Comparison of ENCODE assay signal across 22 cellular contexts in the genomic region with DNA sequence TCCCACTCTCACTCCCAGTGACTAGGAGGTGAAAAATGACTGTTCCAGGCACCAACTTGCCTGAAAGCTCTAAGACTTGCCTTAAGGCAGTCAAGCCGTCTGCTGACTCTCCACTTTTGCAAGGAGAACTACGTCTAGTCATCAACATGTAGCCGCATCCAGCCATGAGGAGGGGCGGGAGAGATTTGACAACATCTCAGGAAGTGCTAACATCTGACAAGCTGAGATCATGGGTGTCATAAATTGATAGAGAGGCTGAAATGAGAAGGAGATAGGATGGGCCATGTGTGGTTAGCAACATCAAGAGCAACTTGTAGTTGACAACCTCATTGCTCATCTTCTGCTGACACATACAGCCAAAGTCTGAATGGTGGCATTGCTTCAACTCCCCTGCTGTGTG. TPM values are rescaled to one million over a fixed set of nuclear protein-coding genes. Genes with fewer than 3 reads are reported as not detected.
A peak's percentile ranks its signal among the peaks of the same experiment; 100 is the strongest.
DNase-seq lines count a peak whose midpoint lies in the region; ATAC-seq, FAIRE-seq and TF ChIP-seq lines count a peak whose summit lies in the region.
"Had no signal": no experiment of that assay in that cellular context is flagged by ENCODE, and none has a peak within 500 bp of the region (broad histone marks: within the 10 kb centered on the region; RNA-seq: fewer than 3 reads in every experiment).

No MANE protein-coding gene starts in this region.

- TF ChIP-seq RAD21 in K562 (CRISPR knock-in tag; conservative IDR thresholded peaks at IDR 0.05 in 1 of 2, IDR thresholded peaks at IDR 0.05 in 1 of 2): no peak

- no peaks in the 10 kb centered on the region for H3K9me1 ChIP-seq in K562 (ENCODE audit: control insufficient read depth, insufficient read depth, low read length)

- DNase-seq in CD14-positive monocyte (ENCODE audit: low spot score): peak; percentile 73
- DNase-seq in CMK (ENCODE audit: low read depth): peak; percentile 81
- no peak for DNase-seq in K562 (ENCODE audit: extremely low read depth in 1 of 4, low spot score in 3 of 4)
- DNase-seq in lower leg skin (ENCODE audit: low spot score in 2 of 2): peak; percentile 25 to 43
- no peak for DNase-seq in T-helper 9 cell
- no peak for DNase-seq in NCI-H526 (lab: John Stamatoyannopoulos, UW)
- DNase-seq: activated gamma-delta T cell; activated naive CD8-positive, alpha-beta T cell treated with anti-CD3 and anti-CD28 coated beads, Interleukin-2, amount 50 U/mL, for 24 hours; activated T-cell treated with anti-CD3 and anti-CD28 coated beads for 4 hours; cerebellar nuclear complex; HCEC 1CT; KBM-7; NCI-H1105 treated with DMSO at 0.1 percent for 48 hours; NCI-H2081; spleen; stimulated activated CD4-positive, alpha-beta T cell treated with anti-CD3 and anti-CD28 coated beads, Interleukin-2, amount 100 ng/mL, for 48 hours; T-helper 2 cell had no signal

- no peak overlapping the region for H3K27ac ChIP-seq in K562 (ENCODE audit: extremely low read depth, low read depth, low read length)
- H3K27ac ChIP-seq: BLaER1 treated with 17β-estradiol and CSF1 and Interleukin-3, amounts not matched to agents 10 nM and 100 nM; parathyroid adenoma; spleen had no signal

- H3K4me3 ChIP-seq in K562 (no peak overlapping the region), lower leg skin (ENCODE audit: low read depth, poor library complexity, severe bottlenecking) (no peak overlapping the region)
- H3K4me3 ChIP-seq: BLaER1 treated with 17β-estradiol and CSF1 and Interleukin-3, amounts not matched to agents 10 nM and 100 nM; spleen had no signal

- H2AFZ ChIP-seq in K562 (ENCODE audit: low read depth, low read length): no peak overlapping the region
- H2AFZ ChIP-seq: parathyroid adenoma had no signal

- peaks cover 0 to 6% (median 3%) of the 10 kb centered on the region in 3 donors for H3K27me3 Mint-ChIP-seq in CD14-positive monocyte (ENCODE audit: low read depth in 3 of 3)

- TF ChIP-seq CTCF in CD14-positive monocyte (IDR thresholded peaks at IDR 0.05): no peak
- TF ChIP-seq CTCF in K562 (IDR thresholded peaks at IDR 0.05 in 2 of 3, conservative IDR thresholded peaks at IDR 0.05 in 1 of 3; ENCODE audit: insufficient read depth in 2 of 3, low read depth in 1 of 3, low read length in 3 of 3): no peak
- TF ChIP-seq CTCF in lower leg skin (IDR thresholded peaks at IDR 0.05): no peak

- H4K20me1 ChIP-seq in K562 (replicated peaks; ENCODE audit: control insufficient read depth, insufficient read depth, low read length): no peaks in the 10 kb centered on the region
- H4K20me1 ChIP-seq: BLaER1 treated with 17β-estradiol and CSF1 and Interleukin-3, amounts not matched to agents 10 nM and 100 nM had no signal

- peaks cover 40 to 68% of the 10 kb centered on the region in 2 experiments for H3K27me3 ChIP-seq in K562 (ENCODE audit: control insufficient read depth in 2 of 2, insufficient read depth in 2 of 2, low read length in 2 of 2)
- H3K27me3 ChIP-seq: BLaER1 treated with 17β-estradiol and CSF1 and Interleukin-3, amounts not matched to agents 10 nM and 100 nM had no signal

- peaks cover 14 to 20% (median 17%) of the 10 kb centered on the region in 7 donors for H3K9me3 Mint-ChIP-seq in CD14-positive monocyte

- no peak for FAIRE-seq in K562 (lab: Jason Lieb, UNC)
- FAIRE-seq: GM18507, islet of Langerhans had no signal

- POLR2A ChIA-PET in K562 (lab: Yijun Ruan, JAX): interaction anchor here (1.7 kb wide), 1 partner anchor 9 kb away, joined by 4 read pairs; no protein-coding TSS in a partner anchor

- no peak overlapping the region for H3K27ac Mint-ChIP-seq in CD14-positive monocyte
- H3K27ac Mint-ChIP-seq: activated naive CD8-positive, alpha-beta T cell treated with anti-CD3 and anti-CD28 coated beads, Interleukin-2, amount 50 U/mL, for 24 hours had no signal

- TF ChIP-seq POLR2A in K562 (conservative IDR thresholded peaks at IDR 0.05) (no peak), lower leg skin (IDR thresholded peaks at IDR 0.05) (no peak)

- no TSS peak for BruUV-seq in K562 (replicated peaks; lab: Mats Ljungman, UMichigan)

- TF ChIP-seq EP300 in K562 (IDR thresholded peaks at IDR 0.05; ENCODE audit: low read length): no peak

- CTCF ChIA-PET in K562 (lab: Yijun Ruan, JAX; ENCODE audit: low intra/inter-chr PET ratio): no interaction called here

- intact Hi-C loops in CD14-positive monocyte (cut with micrococcal nuclease): loop anchor here in 1 of 2 donors (10.0 kb wide), 1 partner anchor 45 kb away; the partner anchor contains the start of gene HIPK2
- intact Hi-C loops in K562 (cut with micrococcal nuclease): loop anchor here (5.0 kb wide), 1 partner anchor 182 kb away; no protein-coding TSS in a partner anchor
- intact Hi-C loops in lower leg skin (cut with DNase I; ENCODE audit: low total_unique reads): no loop called here

- no peak overlapping the region for H3K9ac ChIP-seq in K562 (ENCODE audit: insufficient read depth in 1 of 2, low read depth in 2 of 2, low read length in 2 of 2)
- H3K9ac ChIP-seq: BLaER1 treated with 17β-estradiol and CSF1 and Interleukin-3, amounts not matched to agents 10 nM and 100 nM; parathyroid adenoma had no signal

- H3K36me3 ChIP-seq in K562 (ENCODE audit: control insufficient read depth, insufficient read depth, low read length): no peaks in the 10 kb centered on the region
- H3K36me3 ChIP-seq: BLaER1 treated with 17β-estradiol and CSF1 and Interleukin-3, amounts not matched to agents 10 nM and 100 nM; spleen had no signal

- H3K4me1 ChIP-seq in K562 (replicated peaks in 1 of 2; ENCODE audit: control insufficient read depth in 2 of 2, insufficient read depth in 2 of 2, low read length in 2 of 2): peaks cover 4 to 5% of the 10 kb centered on the region in 2 experiments; a peak in 3 of 5 replicates
- H3K4me1 ChIP-seq: parathyroid adenoma, spleen had no signal

- H3K4me2 ChIP-seq in K562 (ENCODE audit: insufficient read depth, low read length): no peak overlapping the region

- H3K79me2 ChIP-seq in K562 (ENCODE audit: control insufficient read depth, insufficient read depth, low read length): no peaks in the 10 kb centered on the region
- H3K79me2 ChIP-seq: parathyroid adenoma had no signal

- H3K9me3 ChIP-seq in K562 (replicated peaks; ENCODE audit: control insufficient read depth, insufficient read depth, low read depth, low read length): no peaks in the 10 kb centered on the region; the same call in none of the 2 replicates

- H3K4me1 Mint-ChIP-seq in CD14-positive monocyte: no peaks in the 10 kb centered on the region
- H3K4me1 Mint-ChIP-seq: activated naive CD8-positive, alpha-beta T cell treated with anti-CD3 and anti-CD28 coated beads, Interleukin-2, amount 50 U/mL, for 24 hours had no signal

- H3K36me3 Mint-ChIP-seq in CD14-positive monocyte: peaks cover 0 to 2% of the 10 kb centered on the region in 2 donors

- ATAC-seq in K562 (no peak), GM19397 (IDR thresholded peaks at IDR 0.05; ENCODE audit: unreplicated experiment) (no peak)
- ATAC-seq: activated naive CD8-positive, alpha-beta T cell treated with anti-CD3 and anti-CD28 coated beads, Interleukin-2, amount 50 U/mL, for 24 hours had no signal

- no peak overlapping the region for H3K4me3 Mint-ChIP-seq in CD14-positive monocyte
- H3K4me3 Mint-ChIP-seq: activated naive CD8-positive, alpha-beta T cell treated with anti-CD3 and anti-CD28 coated beads, Interleukin-2, amount 50 U/mL, for 24 hours had no signal

- 2% methylated on average over 4 of the region's 4 CpGs for WGBS in K562 (ENCODE audit: insufficient coverage, low coverage, missing lambda C conversion rate)
- WGBS in lower leg skin, 2 donors: 30 to 47% methylated on average over 4 of the region's 4 CpGs

- in situ Hi-C loops in K562 (cut with MboI): no loop called here

RNA-seq across cellular contexts. Expression of gene TBXAS1, which starts 9.0 kb away (rescaled TPM):
- polyA plus RNA-seq in CD14-positive monocyte (100 to 1,000 TPM; 289 to 298 TPM), K562 (2011; rRNA removed) (6.8 and 8.3 TPM in 2 replicates), K562 (2014; fragmentation: Illumina TruSeq; extraction: Trizol) (2.0 and 2.2 TPM in 2 replicates), K562 (2014; fragmentation: Nextera tagmentation; extraction: Ambion mirVana) (1 to 10 TPM; 1.1 to 1.2 TPM), K562 (2014; rRNA removed) (2.4 and 3.7 TPM in 2 replicates)
- total RNA-seq in K562 (2011; cell fraction: chromatin; rRNA removed; ENCODE audit: low replicate concordance): 6.1 and 7.4 TPM in 2 replicates
- 3.2 and 6.0 TPM in 2 replicates for total RNA-seq in K562 (2011; cell fraction: nucleolus; rRNA removed)
- total RNA-seq in K562 (2011; cell fraction: nucleoplasm; rRNA removed): 4.2 and 10.6 TPM in 2 replicates
- total RNA-seq in K562 (2014; rRNA removed) (1.5 and 1.7 TPM in 2 replicates), K562 (2014; rRNA removed; fragmentation: Illumina TruSeq; extraction: Trizol) (1.3 and 2.5 TPM in 2 replicates), K562 (2015; rRNA removed; fragmentation: Illumina TruSeq; extraction: Trizol) (2.6 and 2.9 TPM in 2 replicates), K562 (2021) (1.9 and 2.7 TPM in 2 replicates), lower leg skin (1 to 10 TPM in 3 of 4 donors, under 1 TPM in 1; 0.91 to 9.9 (median 2.4) TPM)
- 3.7 and 8.3 TPM in 2 replicates for polyA plus RNA-seq in K562 (2011; cell fraction: cytosol; rRNA removed)
- polyA plus RNA-seq in K562 (2011; cell fraction: nucleus; rRNA removed): 10.0 and 17.3 TPM in 2 replicates
- 2.7 and 4.5 TPM in 2 replicates for polyA plus RNA-seq in K562 (2012)
- 3.8 and 6.3 TPM in 2 replicates for polyA minus RNA-seq in K562 (2011; rRNA and poly(A)+ RNA removed)
- polyA minus RNA-seq in K562 (2011; cell fraction: cytosol; rRNA and poly(A)+ RNA removed): 1.6 and 3.1 TPM in 2 replicates
- 4.4 and 4.6 TPM in 2 replicates for polyA minus RNA-seq in K562 (2011; cell fraction: nucleus; rRNA and poly(A)+ RNA removed)

RNA-seq across cellular contexts. Expression of gene HIPK2, which starts 42.3 kb away (rescaled TPM):
- polyA plus RNA-seq in CD14-positive monocyte (1 to 10 TPM; 1.6 to 3.0 TPM), K562 (2011; rRNA removed) (8.8 and 10.0 TPM in 2 replicates), K562 (2014; fragmentation: Illumina TruSeq; extraction: Trizol) (9.9 and 10.1 TPM in 2 replicates), K562 (2014; fragmentation: Nextera tagmentation; extraction: Ambion mirVana) (1 to 10 TPM in 1 of 2 experiments, under 1 TPM in 1; 0.69 to 1.6 TPM), K562 (2014; rRNA removed) (5.1 and 5.5 TPM in 2 replicates)
- total RNA-seq in K562 (2011; cell fraction: chromatin; rRNA removed; ENCODE audit: low replicate concordance): 51.9 and 59.2 TPM in 2 replicates
- 15.1 and 17.3 TPM in 2 replicates for total RNA-seq in K562 (2011; cell fraction: nucleolus; rRNA removed)
- total RNA-seq in K562 (2011; cell fraction: nucleoplasm; rRNA removed): 16.6 and 21.8 TPM in 2 replicates
- total RNA-seq in K562 (2014; rRNA removed) (3.8 and 5.7 TPM in 2 replicates), K562 (2014; rRNA removed; fragmentation: Illumina TruSeq; extraction: Trizol) (5.4 and 5.5 TPM in 2 replicates), K562 (2015; rRNA removed; fragmentation: Illumina TruSeq; extraction: Trizol) (3.9 and 4.4 TPM in 2 replicates), K562 (2021) (17.5 and 19.8 TPM in 2 replicates), lower leg skin (10 to 100 TPM in 2 of 4 donors, 1 to 10 TPM in 2; 4.5 to 14.9 (median 10.4) TPM)
- 6.5 and 10.7 TPM in 2 replicates for polyA plus RNA-seq in K562 (2011; cell fraction: cytosol; rRNA removed)
- polyA plus RNA-seq in K562 (2011; cell fraction: nucleus; rRNA removed): 15.6 and 30.0 TPM in 2 replicates
- polyA plus RNA-seq in K562 (2012): 4.7 and 7.4 TPM in 2 replicates
- 31.9 and 34.7 TPM in 2 replicates for polyA minus RNA-seq in K562 (2011; rRNA and poly(A)+ RNA removed)
- 25.2 and 25.9 TPM in 2 replicates for polyA minus RNA-seq in K562 (2011; cell fraction: cytosol; rRNA and poly(A)+ RNA removed)
- polyA minus RNA-seq in K562 (2011; cell fraction: nucleus; rRNA and poly(A)+ RNA removed): 17.0 and 17.8 TPM in 2 replicates

Comparison
In these comparisons a context has a peak if more than half of its experiments do, and no peak if none do; other contexts are left out.
1. DNase-seq: peak in CD14-positive monocyte (single experiment), CMK (single experiment) and lower leg skin (2 of 2); none in K562 (0 of 4), T-helper 9 cell (single experiment) and NCI-H526 (0 of 2).